8 cellular contexts compared by ENCODE assay signal in genomic region chr10:3754727-3755439, GRCh38. TPM values are rescaled to one million over a fixed set of nuclear protein-coding genes. Genes with fewer than 3 reads are reported as not detected.
DNase-seq lines count a peak whose midpoint lies in the region; ATAC-seq and TF ChIP-seq lines count a peak whose summit lies in the region.

No MANE protein-coding gene starts in this region.

- H3K9ac ChIP-seq in skeletal muscle satellite cell (ENCODE audit: low read depth, low read length), result no peak overlapping the region

- no peak overlapping the region for H3K27ac ChIP-seq in GM23338 (ENCODE audit: low read depth)

- H2AFZ ChIP-seq in GM23338, result no peak overlapping the region

- H3K79me2 ChIP-seq in GM23338 (replicated peaks; ENCODE audit: insufficient read depth), result no peaks in the 10 kb centered on the region

- H3K27ac Mint-ChIP-seq in T-helper 2 cell treated with Interferon-gamma antibody and Interleukin-4, amounts not matched to agents 5 μg/mL and 100 μg/mL, for 36 hours, result no peak overlapping the region
- H3K27ac Mint-ChIP-seq in T-cell (peak overlapping the region; percentile 71 to 78), GM23338 (no peak overlapping the region)

- DNase-seq in T-helper 2 cell treated with Interferon-gamma antibody and Interleukin-4, amounts not matched to agents 5 μg/mL and 100 μg/mL, for 36 hours (ENCODE audit: low spot score), result no peak
- no peak for DNase-seq in T-helper 2 cell
- no peak for DNase-seq in T-cell
- DNase-seq in foreskin fibroblast, result peak; percentile 80 to 85
- DNase-seq in central memory CD4-positive, alpha-beta T cell, result no peak
- DNase-seq in GM23338 (ENCODE audit: low spot score), result no peak

- H3K9me2 ChIP-seq in GM23338 (ENCODE audit: insufficient read depth), result 0 out of 2 replicates have a peak, but pooled peaks cover 9% of the 10 kb centered on the region

- CTCF ChIA-PET in T-cell (lab: Charles Lee), result no interaction called here

- peaks cover 18% of the 10 kb centered on the region for H3K4me1 ChIP-seq in skeletal muscle satellite cell (ENCODE audit: control insufficient read depth, insufficient read depth, low read length)
- no peaks in the 10 kb centered on the region for H3K4me1 ChIP-seq in GM23338 (ENCODE audit: insufficient read depth)

- no peaks in the 10 kb centered on the region for H3F3A ChIP-seq in GM23338 (replicated peaks; ENCODE audit: low read depth)

- peak in 1 of 4 experiments; percentile 29 for ATAC-seq in T-cell (replicated peaks in 1 of 4)
- ATAC-seq in GM18505 (IDR thresholded peaks at IDR 0.05; ENCODE audit: unreplicated experiment), result no peak
- ATAC-seq in GM23338, result no peak

- H3K27me3 Mint-ChIP-seq in T-helper 2 cell treated with Interferon-gamma antibody and Interleukin-4, amounts not matched to agents 5 μg/mL and 100 μg/mL, for 36 hours (ENCODE audit: low read depth), result no peaks in the 10 kb centered on the region
- H3K27me3 Mint-ChIP-seq in T-cell (peaks cover 0 to 4% of the 10 kb centered on the region in 2 donors), GM23338 (ENCODE audit: insufficient read depth, low read depth, poor library complexity) (peaks cover 2% of the 10 kb centered on the region)

- no peaks in the 10 kb centered on the region for H3K9me3 ChIP-seq in skeletal muscle satellite cell (replicated peaks; ENCODE audit: low read length)

- peak overlapping the region; percentile 44 for H3K4me3 Mint-ChIP-seq in T-helper 2 cell treated with Interferon-gamma antibody and Interleukin-4, amounts not matched to agents 5 μg/mL and 100 μg/mL, for 36 hours
- H3K4me3 Mint-ChIP-seq in T-cell (no peak overlapping the region), GM23338 (no peak overlapping the region)

- no peak for TF ChIP-seq POLR2A in GM18505 (IDR thresholded peaks at IDR 0.05; ENCODE audit: borderline replicate concordance, extremely low read depth, insufficient read depth, insufficient read length)

- TF ChIP-seq CTCF in foreskin fibroblast (IDR thresholded peaks at IDR 0.05; ENCODE audit: low read depth, low read length) (no peak), GM23338 (conservative IDR thresholded peaks at IDR 0.05; ENCODE audit: low read depth in 2 of 2) (no peak)

- POLR2A ChIA-PET in T-cell (lab: Charles Lee), result no interaction called here

- H3K36me3 ChIP-seq in skeletal muscle satellite cell (ENCODE audit: insufficient read depth, low read length) (no peaks in the 10 kb centered on the region), GM23338 (ENCODE audit: insufficient read depth) (no peaks in the 10 kb centered on the region)

- H3K36me3 Mint-ChIP-seq in T-helper 2 cell treated with Interferon-gamma antibody and Interleukin-4, amounts not matched to agents 5 μg/mL and 100 μg/mL, for 36 hours (ENCODE audit: low read depth), result no peaks in the 10 kb centered on the region
- H3K36me3 Mint-ChIP-seq in T-cell (no peaks in the 10 kb centered on the region), GM23338 (ENCODE audit: low read depth) (no peaks in the 10 kb centered on the region)

- H3K4me3 ChIP-seq in foreskin fibroblast (ENCODE audit: low read depth in 1 of 2, low read length in 2 of 2) (no peak overlapping the region), skeletal muscle satellite cell (ENCODE audit: low read length) (no peak overlapping the region), GM23338 (no peak overlapping the region)

- no peaks in the 10 kb centered on the region for H3K9me3 Mint-ChIP-seq in T-helper 2 cell treated with Interferon-gamma antibody and Interleukin-4, amounts not matched to agents 5 μg/mL and 100 μg/mL, for 36 hours
- H3K9me3 Mint-ChIP-seq in T-cell (no peaks in the 10 kb centered on the region), GM23338 (no peaks in the 10 kb centered on the region)

- H3K4me2 ChIP-seq in skeletal muscle satellite cell (ENCODE audit: low read length), result peak overlapping the region; percentile 1
- H3K4me2 ChIP-seq in GM23338, result no peak overlapping the region

- H4K20me1 ChIP-seq in GM23338 (replicated peaks; ENCODE audit: insufficient read depth), result no peaks in the 10 kb centered on the region

- peaks cover 5% of the 10 kb centered on the region for H3K27me3 ChIP-seq in skeletal muscle satellite cell (ENCODE audit: control insufficient read depth, insufficient read depth, low read length)
- no peaks in the 10 kb centered on the region for H3K27me3 ChIP-seq in GM23338 (ENCODE audit: insufficient read depth)

- H3K4me1 Mint-ChIP-seq in T-helper 2 cell treated with Interferon-gamma antibody and Interleukin-4, amounts not matched to agents 5 μg/mL and 100 μg/mL, for 36 hours (ENCODE audit: low read depth), result peaks cover 49% of the 10 kb centered on the region
- peaks cover 21 to 55% (median 39%) of the 10 kb centered on the region in 3 donors for H3K4me1 Mint-ChIP-seq in T-cell
- no peaks in the 10 kb centered on the region for H3K4me1 Mint-ChIP-seq in GM23338

TF ChIP-seq in GM23338, 12 proteins besides CTCF, POLR2A, EP300 and RAD21 (continues in another document):
- TF ChIP-seq ETS1 (IDR thresholded peaks at IDR 0.05) (no peak), ZNF114 (CRISPR knock-in tag; IDR thresholded peaks at IDR 0.05) (no peak), CREB1 (CRISPR knock-in tag; IDR thresholded peaks at IDR 0.05; ENCODE audit: low read depth) (no peak), POLR2AphosphoS5 (IDR thresholded peaks at IDR 0.05; ENCODE audit: low read depth) (no peak), EZH2phosphoT487 (IDR thresholded peaks at IDR 0.05; ENCODE audit: unreplicated experiment) (no peak)
- TF ChIP-seq, protein P1, sequence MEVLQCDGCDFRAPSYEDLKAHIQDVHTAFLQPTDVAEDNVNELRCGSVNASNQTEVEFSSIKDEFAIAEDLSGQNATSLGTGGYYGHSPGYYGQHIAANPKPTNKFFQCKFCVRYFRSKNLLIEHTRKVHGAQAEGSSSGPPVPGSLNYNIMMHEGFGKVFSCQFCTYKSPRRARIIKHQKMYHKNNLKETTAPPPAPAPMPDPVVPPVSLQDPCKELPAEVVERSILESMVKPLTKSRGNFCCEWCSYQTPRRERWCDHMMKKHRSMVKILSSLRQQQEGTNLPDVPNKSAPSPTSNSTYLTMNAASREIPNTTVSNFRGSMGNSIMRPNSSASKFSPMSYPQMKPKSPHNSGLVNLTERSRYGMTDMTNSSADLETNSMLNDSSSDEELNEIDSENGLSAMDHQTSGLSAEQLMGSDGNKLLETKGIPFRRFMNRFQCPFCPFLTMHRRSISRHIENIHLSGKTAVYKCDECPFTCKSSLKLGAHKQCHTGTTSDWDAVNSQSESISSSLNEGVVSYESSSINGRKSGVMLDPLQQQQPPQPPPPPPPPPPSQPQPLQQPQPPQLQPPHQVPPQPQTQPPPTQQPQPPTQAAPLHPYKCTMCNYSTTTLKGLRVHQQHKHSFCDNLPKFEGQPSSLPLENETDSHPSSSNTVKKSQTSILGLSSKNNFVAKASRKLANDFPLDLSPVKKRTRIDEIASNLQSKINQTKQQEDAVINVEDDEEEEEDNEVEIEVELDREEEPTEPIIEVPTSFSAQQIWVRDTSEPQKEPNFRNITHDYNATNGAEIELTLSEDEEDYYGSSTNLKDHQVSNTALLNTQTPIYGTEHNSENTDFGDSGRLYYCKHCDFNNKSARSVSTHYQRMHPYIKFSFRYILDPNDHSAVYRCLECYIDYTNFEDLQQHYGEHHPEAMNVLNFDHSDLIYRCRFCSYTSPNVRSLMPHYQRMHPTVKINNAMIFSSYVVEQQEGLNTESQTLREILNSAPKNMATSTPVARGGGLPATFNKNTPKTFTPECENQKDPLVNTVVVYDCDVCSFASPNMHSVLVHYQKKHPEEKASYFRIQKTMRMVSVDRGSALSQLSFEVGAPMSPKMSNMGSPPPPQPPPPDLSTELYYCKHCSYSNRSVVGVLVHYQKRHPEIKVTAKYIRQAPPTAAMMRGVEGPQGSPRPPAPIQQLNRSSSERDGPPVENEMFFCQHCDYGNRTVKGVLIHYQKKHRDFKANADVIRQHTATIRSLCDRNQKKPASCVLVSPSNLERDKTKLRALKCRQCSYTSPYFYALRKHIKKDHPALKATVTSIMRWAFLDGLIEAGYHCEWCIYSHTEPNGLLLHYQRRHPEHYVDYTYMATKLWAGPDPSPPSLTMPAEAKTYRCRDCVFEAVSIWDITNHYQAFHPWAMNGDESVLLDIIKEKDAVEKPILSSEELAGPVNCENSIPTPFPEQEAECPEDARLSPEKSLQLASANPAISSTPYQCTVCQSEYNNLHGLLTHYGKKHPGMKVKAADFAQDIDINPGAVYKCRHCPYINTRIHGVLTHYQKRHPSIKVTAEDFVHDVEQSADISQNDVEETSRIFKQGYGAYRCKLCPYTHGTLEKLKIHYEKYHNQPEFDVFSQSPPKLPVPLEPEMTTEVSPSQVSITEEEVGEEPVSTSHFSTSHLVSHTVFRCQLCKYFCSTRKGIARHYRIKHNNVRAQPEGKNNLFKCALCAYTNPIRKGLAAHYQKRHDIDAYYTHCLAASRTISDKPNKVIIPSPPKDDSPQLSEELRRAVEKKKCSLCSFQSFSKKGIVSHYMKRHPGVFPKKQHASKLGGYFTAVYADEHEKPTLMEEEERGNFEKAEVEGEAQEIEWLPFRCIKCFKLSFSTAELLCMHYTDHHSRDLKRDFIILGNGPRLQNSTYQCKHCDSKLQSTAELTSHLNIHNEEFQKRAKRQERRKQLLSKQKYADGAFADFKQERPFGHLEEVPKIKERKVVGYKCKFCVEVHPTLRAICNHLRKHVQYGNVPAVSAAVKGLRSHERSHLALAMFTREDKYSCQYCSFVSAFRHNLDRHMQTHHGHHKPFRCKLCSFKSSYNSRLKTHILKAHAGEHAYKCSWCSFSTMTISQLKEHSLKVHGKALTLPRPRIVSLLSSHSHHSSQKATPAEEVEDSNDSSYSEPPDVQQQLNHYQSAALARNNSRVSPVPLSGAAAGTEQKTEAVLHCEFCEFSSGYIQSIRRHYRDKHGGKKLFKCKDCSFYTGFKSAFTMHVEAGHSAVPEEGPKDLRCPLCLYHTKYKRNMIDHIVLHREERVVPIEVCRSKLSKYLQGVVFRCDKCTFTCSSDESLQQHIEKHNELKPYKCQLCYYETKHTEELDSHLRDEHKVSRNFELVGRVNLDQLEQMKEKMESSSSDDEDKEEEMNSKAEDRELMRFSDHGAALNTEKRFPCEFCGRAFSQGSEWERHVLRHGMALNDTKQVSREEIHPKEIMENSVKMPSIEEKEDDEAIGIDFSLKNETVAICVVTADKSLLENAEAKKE (CRISPR knock-in tag; IDR thresholded peaks at IDR 0.05), result no peak

RNA-seq across cellular contexts. Expression of gene KLF6, which starts 30.1 kb away (rescaled TPM):
- 1,000 to 10,000 TPM in 1 of 5 donors, 100 to 1,000 TPM in 4; 285 to 1,180 (median 400) TPM for total RNA-seq in T-cell
- total RNA-seq in skeletal muscle satellite cell (2012; rRNA removed), result 40.1 and 64.7 TPM in 2 replicates
- total RNA-seq in GM23338 (2014; rRNA removed; shearing (Covaris generic)), result 18.0 and 19.6 TPM in 2 replicates
- 25.7 and 35.4 TPM in 2 replicates for polyA plus RNA-seq in GM23338 (2016; fragmentation: Nextera tagmentation; extraction: Ambion mirVana)

Comparison
In these comparisons a context has a peak if more than half of its experiments do, and no peak if none do; other contexts are left out.
1. DNase-seq: peak in foreskin fibroblast (2 of 2); none in T-helper 2 cell treated with Interferon-gamma antibody and Interleukin-4, amounts not matched to agents 5 μg/mL and 100 μg/mL, for 36 hours (single experiment), T-helper 2 cell (0 of 5), T-cell (0 of 34), central memory CD4-positive, alpha-beta T cell (single experiment) and GM23338 (single experiment).
2. H3K27ac Mint-ChIP-seq: peak in T-cell (2 of 2); none in T-helper 2 cell treated with Interferon-gamma antibody and Interleukin-4, amounts not matched to agents 5 μg/mL and 100 μg/mL, for 36 hours (single experiment) and GM23338 (single experiment).
3. RNA of gene KLF6, which starts 30.1 kb away (total RNA-seq): 285 to 1,180 TPM in T-cell; 18.0 to 19.6 TPM in GM23338; every median in the first group is over 10 times any median in the second.